ENCODE assay signal across 10 cellular contexts in genomic region chrX:72297953-72298730, GRCh38. TPM values are rescaled to one million over a fixed set of nuclear protein-coding genes. Genes with fewer than 3 reads are reported as not detected.
DNase-seq lines count a peak whose midpoint lies in the region; ATAC-seq, FAIRE-seq and TF ChIP-seq lines count a peak whose summit lies in the region.
"Had no signal": no experiment of that assay in that cellular context is flagged by ENCODE, and none has a peak within 500 bp of the region (broad histone marks: within the 10 kb centered on the region; RNA-seq: fewer than 3 reads in every experiment).

No MANE protein-coding gene starts in this region.

- DNase-seq in NCI-H524 (lab: John Stamatoyannopoulos, UW) (peak; percentile 12 to 44), NCI-H524 treated with DMSO at 0.1 percent for 48 hours (lab: John Stamatoyannopoulos, UW) (no peak), astrocyte (ENCODE audit: low read depth) (no peak), nephron progenitor cell (no peak), HK-2 (ENCODE audit: unreplicated experiment) (no peak), AG08395 (ENCODE audit: low spot score) (no peak), mesothelial cell of epicardium (ENCODE audit: low spot score in 2 of 2, unreplicated experiment in 2 of 2) (no peak)
- DNase-seq: tibial artery had no signal

- H3K36me3 Mint-ChIP-seq in astrocyte (ENCODE audit: low read depth, unreplicated experiment) (no peaks in the 10 kb centered on the region), nephron progenitor cell (ENCODE audit: low read depth) (peaks cover 22% of the 10 kb centered on the region), mesothelial cell of epicardium (no peaks in the 10 kb centered on the region)

- no peak overlapping the region for H3K27ac Mint-ChIP-seq in astrocyte (ENCODE audit: unreplicated experiment)
- H3K27ac Mint-ChIP-seq in nephron progenitor cell = no peak overlapping the region
- no peak overlapping the region for H3K27ac Mint-ChIP-seq in mesothelial cell of epicardium

- peaks cover 14% of the 10 kb centered on the region for H3K27me3 ChIP-seq in astrocyte (ENCODE audit: insufficient read depth, low read length)

- H3K9me3 Mint-ChIP-seq in astrocyte (ENCODE audit: unreplicated experiment) = no peaks in the 10 kb centered on the region
- H3K9me3 Mint-ChIP-seq in nephron progenitor cell = peaks cover 65% of the 10 kb centered on the region
- H3K9me3 Mint-ChIP-seq in mesothelial cell of epicardium = peaks cover 15% of the 10 kb centered on the region

- FAIRE-seq in astrocyte (lab: Jason Lieb, UNC) = peak; percentile 67

- H3K4me3 Mint-ChIP-seq in astrocyte (ENCODE audit: unreplicated experiment) = no peak overlapping the region
- H3K4me3 Mint-ChIP-seq in nephron progenitor cell = peak overlapping the region; percentile 37
- H3K4me3 Mint-ChIP-seq in mesothelial cell of epicardium = no peak overlapping the region

- H3K4me1 ChIP-seq in astrocyte (ENCODE audit: insufficient read depth, low read length) = no peaks in the 10 kb centered on the region
- H3K4me1 ChIP-seq: right atrium auricular region, tibial artery had no signal

- TF ChIP-seq CTCF in astrocyte (IDR thresholded peaks at IDR 0.05; ENCODE audit: insufficient read depth, low read depth, low read length) (no peak), nephron progenitor cell (IDR thresholded peaks at IDR 0.05) (no peak), mesothelial cell of epicardium (IDR thresholded peaks at IDR 0.05; ENCODE audit: unreplicated experiment) (no peak)

- H2AFZ ChIP-seq in astrocyte (ENCODE audit: low read depth, low read length) = no peak overlapping the region

- no peak overlapping the region for H3K27ac ChIP-seq in astrocyte (ENCODE audit: low read depth, low read length)
- H3K27ac ChIP-seq: right atrium auricular region, tibial artery had no signal

- peak; percentile 49 for ATAC-seq in HG03432 (IDR thresholded peaks at IDR 0.05; ENCODE audit: unreplicated experiment)

- H3K9me3 ChIP-seq in astrocyte (ENCODE audit: insufficient read depth, low read depth, low read length) = no peaks in the 10 kb centered on the region
- H3K9me3 ChIP-seq: tibial artery had no signal

- no peak overlapping the region for H3K9ac ChIP-seq in astrocyte (ENCODE audit: low read length)

- H4K20me1 ChIP-seq in astrocyte (ENCODE audit: insufficient read depth, low read length) = no peaks in the 10 kb centered on the region

- H3K27me3 Mint-ChIP-seq in astrocyte (ENCODE audit: low read depth, unreplicated experiment) = peaks cover 34% of the 10 kb centered on the region
- peaks cover 9% of the 10 kb centered on the region for H3K27me3 Mint-ChIP-seq in nephron progenitor cell (ENCODE audit: low read depth, poor library complexity)
- H3K27me3 Mint-ChIP-seq in mesothelial cell of epicardium (ENCODE audit: low read depth) = peaks cover 60% of the 10 kb centered on the region

- H3K4me2 ChIP-seq in astrocyte (ENCODE audit: low read length) = no peak overlapping the region

- no peaks in the 10 kb centered on the region for H3K36me3 ChIP-seq in astrocyte (ENCODE audit: insufficient read depth, low read length)
- H3K36me3 ChIP-seq: right atrium auricular region, tibial artery had no signal

- H3K4me3 ChIP-seq in astrocyte (ENCODE audit: insufficient read depth, low read depth, low read length) = no peak overlapping the region
- H3K4me3 ChIP-seq: right atrium auricular region, tibial artery had no signal

- H3K4me1 Mint-ChIP-seq in astrocyte (ENCODE audit: low read depth, unreplicated experiment) (no peaks in the 10 kb centered on the region), nephron progenitor cell (peaks cover 37% of the 10 kb centered on the region), mesothelial cell of epicardium (no peaks in the 10 kb centered on the region)

- H3K79me2 ChIP-seq in astrocyte (ENCODE audit: insufficient read depth, low read length) = no peaks in the 10 kb centered on the region

RNA-seq across cellular contexts. Expression of gene CITED1, which starts 7.6 kb away (rescaled TPM):
- total RNA-seq in astrocyte (0.75 TPM in 1 of 2 replicates, not detected in the other), mesothelial cell of epicardium (1.4 to 2.8 TPM (median 1.6 TPM) in 3 replicates)

RNA-seq across cellular contexts. Expression of gene RPS4X, which starts 21.1 kb away (rescaled TPM):
- 565 and 626 TPM in 2 replicates for total RNA-seq in astrocyte
- total RNA-seq in mesothelial cell of epicardium = 1,669 to 1,774 TPM (median 1,760 TPM) in 3 replicates

RNA-seq across cellular contexts. Expression of gene ERCC6L, which starts 59.3 kb away (rescaled TPM):
- 0.55 and 1.0 TPM in 2 replicates for total RNA-seq in astrocyte
- total RNA-seq in mesothelial cell of epicardium = 2.4 to 3.0 TPM (median 2.8 TPM) in 3 replicates

Comparison
In these comparisons a context has a peak if more than half of its experiments do, and no peak if none do; other contexts are left out.
1. DNase-seq: peak in NCI-H524 (2 of 2); none in NCI-H524 treated with DMSO at 0.1 percent for 48 hours (single experiment), astrocyte (single experiment), nephron progenitor cell (single experiment), HK-2 (single experiment), AG08395 (single experiment) and mesothelial cell of epicardium (0 of 2).